ENCODE assay signal across 15 cellular contexts in genomic region chr16:11315499-11315898, GRCh38. TPM values are rescaled to one million over a fixed set of nuclear protein-coding genes. Genes with fewer than 3 reads are reported as not detected.
DNase-seq lines count a peak whose midpoint lies in the region; ATAC-seq and TF ChIP-seq lines count a peak whose summit lies in the region.
"Had no signal": no experiment of that assay in that cellular context is flagged by ENCODE, and none has a peak within 500 bp of the region (broad histone marks: within the 10 kb centered on the region; RNA-seq: fewer than 3 reads in every experiment).

No MANE protein-coding gene starts in this region.

- H3K4me3 ChIP-seq in AG04449 (ENCODE audit: low read depth, low read length) (no peak overlapping the region), HUES6 (ENCODE audit: low read depth, low read length) (peak overlapping the region; percentile 35; the same call in 1 of the 2 replicates), choroid plexus epithelial cell (ENCODE audit: low read depth, low read length) (no peak overlapping the region), mesenchymal stem cell (ENCODE audit: insufficient read depth in 1 of 2, low read depth in 1 of 2, low read length in 2 of 2) (no peak overlapping the region)
- H3K4me3 ChIP-seq: thoracic aorta had no signal

- peak overlapping the region; percentile 1 for H4K91ac ChIP-seq in mesenchymal stem cell (ENCODE audit: low read length)

- intact Hi-C loops in Right ventricle myocardium inferior (cut with DNase I), result no loop called here

- ATAC-seq in HG03457 (IDR thresholded peaks at IDR 0.05; ENCODE audit: unreplicated experiment) (no peak), Right ventricle myocardium inferior (no peak)

- H3K79me1 ChIP-seq in mesenchymal stem cell (replicated peaks; ENCODE audit: low read length, poor library complexity, severe bottlenecking), result peaks cover 2% of the 10 kb centered on the region

- DNase-seq in AG04449 (ENCODE audit: low read depth, low spot score) (no peak), choroid plexus epithelial cell (ENCODE audit: low read depth) (peak; percentile 70), mesenchymal stem cell (peak; percentile 53), GM10266 (ENCODE audit: extremely low spot score) (no peak), COR-L47 (lab: John Stamatoyannopoulos, UW) (no peak), Right ventricle myocardium inferior (ENCODE audit: missing footprints) (no peak)
- DNase-seq: activated CD4-positive, alpha-beta T cell treated with anti-CD3 and anti-CD28 coated beads, Interleukin-2, amount 10 ng/mL, durations not matched to agents 7 days and 5 days; activated effector memory CD4-positive, alpha-beta T cell treated with anti-CD3 and anti-CD28 coated beads, Interleukin-2, amount 50 U/mL, for 16 hours; BE2C; NCI-H2029; SHP77 had no signal

- peak overlapping the region; percentile 78 for H3K27ac ChIP-seq in HUES6 (ENCODE audit: low read depth, low read length)
- peak overlapping the region; percentile 91 for H3K27ac ChIP-seq in mesenchymal stem cell (ENCODE audit: low read length, poor library complexity, severe bottlenecking)
- H3K27ac ChIP-seq: neutrophil, thoracic aorta had no signal

- H2AFZ ChIP-seq in mesenchymal stem cell (ENCODE audit: low read depth, low read length), result no peak overlapping the region

- peak overlapping the region; percentile 61 for H4K8ac ChIP-seq in mesenchymal stem cell (ENCODE audit: low read length)

- peak overlapping the region; percentile 90 for H3K9ac ChIP-seq in HUES6 (ENCODE audit: low read length)
- H3K9ac ChIP-seq in mesenchymal stem cell (ENCODE audit: low read length), result no peak overlapping the region

- H3K36me3 ChIP-seq in HUES6 (ENCODE audit: control insufficient read depth, insufficient read depth, low read length) (no peaks in the 10 kb centered on the region), mesenchymal stem cell (ENCODE audit: control insufficient read depth in 1 of 2, insufficient read depth in 2 of 2, low read depth in 1 of 2, low read length in 2 of 2) (no peaks in the 10 kb centered on the region)
- H3K36me3 ChIP-seq: BE2C, neutrophil, thoracic aorta had no signal

- H3K4me1 ChIP-seq in HUES6 (ENCODE audit: control insufficient read depth, insufficient read depth, low read length), result peaks cover 51% of the 10 kb centered on the region
- peaks cover 56% of the 10 kb centered on the region for H3K4me1 ChIP-seq in mesenchymal stem cell (ENCODE audit: control insufficient read depth, insufficient read depth, low read depth, low read length)
- H3K4me1 ChIP-seq: BE2C had no signal

- POLR2A ChIA-PET in AG04449 (lab: Yijun Ruan, JAX), result no interaction called here

- H2AK5ac ChIP-seq in mesenchymal stem cell (ENCODE audit: low read length, severe bottlenecking), result peak overlapping the region; percentile 86

- peak overlapping the region; percentile 14 to 76 for H2BK12ac ChIP-seq in mesenchymal stem cell (ENCODE audit: low read length in 2 of 2)

- H3K9me3 ChIP-seq in HUES6 (ENCODE audit: control insufficient read depth, insufficient read depth, low read depth, low read length), result no peaks in the 10 kb centered on the region
- H3K9me3 ChIP-seq in mesenchymal stem cell (ENCODE audit: control insufficient read depth, low read length), result no peaks in the 10 kb centered on the region
- H3K9me3 ChIP-seq: BE2C, neutrophil, thoracic aorta had no signal

- no peak overlapping the region for H3K4ac ChIP-seq in mesenchymal stem cell (ENCODE audit: low read depth in 1 of 2, low read length in 2 of 2)

- H2BK15ac ChIP-seq in mesenchymal stem cell (ENCODE audit: low read depth, poor library complexity, severe bottlenecking), result peak overlapping the region; percentile 49

- H3K18ac ChIP-seq in mesenchymal stem cell (ENCODE audit: low read depth in 1 of 2, low read length in 2 of 2), result peak overlapping the region; percentile 13 to 63

- no peak overlapping the region for H3K14ac ChIP-seq in mesenchymal stem cell (ENCODE audit: low read length in 2 of 2)

- peak overlapping the region; percentile 9 for H2BK120ac ChIP-seq in mesenchymal stem cell (ENCODE audit: low read depth, low read length)

- 17% methylated on average over 13 of the region's 13 CpGs for WGBS in mesenchymal stem cell

- peak overlapping the region; percentile 87 for H2BK5ac ChIP-seq in mesenchymal stem cell (ENCODE audit: low read depth, low read length, poor library complexity, severe bottlenecking)

- peak; percentile 26 for TF ChIP-seq CTCF in AG04449 (IDR thresholded peaks at IDR 0.05; ENCODE audit: insufficient read depth, low read length, missing control alignments)
- peak; percentile 45 for TF ChIP-seq CTCF in choroid plexus epithelial cell (conservative IDR thresholded peaks at IDR 0.05; ENCODE audit: low read depth, low read length)
- TF ChIP-seq CTCF in GM10266 (IDR thresholded peaks at IDR 0.05; ENCODE audit: control insufficient read depth, insufficient read depth, low read depth, missing control alignments), result no peak

- CTCF ChIA-PET in AG04449 (lab: Yijun Ruan, JAX), result no interaction called here

- H3K27me3 ChIP-seq in HUES6 (ENCODE audit: control insufficient read depth, insufficient read depth, low read length) (no peaks in the 10 kb centered on the region), mesenchymal stem cell (ENCODE audit: control insufficient read depth in 1 of 2, insufficient read depth in 1 of 2, low read length in 2 of 2) (no peaks in the 10 kb centered on the region)
- H3K27me3 ChIP-seq: BE2C, neutrophil had no signal

- peak overlapping the region; percentile 20 for H3K4me2 ChIP-seq in mesenchymal stem cell (ENCODE audit: low read length, poor library complexity, severe bottlenecking)

- H3K23ac ChIP-seq in mesenchymal stem cell (ENCODE audit: low read length in 2 of 2), result no peak overlapping the region

RNA-seq across cellular contexts. Expression of gene RMI2, which starts 29.8 kb away (rescaled TPM):
- 4.6 TPM for polyA plus RNA-seq in mesenchymal stem cell (2013, experiment 1 of 2)
- polyA plus RNA-seq in mesenchymal stem cell (2013, experiment 2 of 2), result 4.4 TPM
- total RNA-seq in Right ventricle myocardium inferior, result 0.76 TPM

RNA-seq across cellular contexts. Expression of gene PRM1, which starts 34.4 kb away (rescaled TPM):
- polyA plus RNA-seq in mesenchymal stem cell (2013, experiment 1 of 2), result not detected
- not detected for polyA plus RNA-seq in mesenchymal stem cell (2013, experiment 2 of 2)
- not detected for total RNA-seq in Right ventricle myocardium inferior
- total RNA-seq: activated CD4-positive, alpha-beta T cell treated with anti-CD3 and anti-CD28 coated beads, Interleukin-2, amount 10 ng/mL, durations not matched to agents 7 days and 5 days; thoracic aorta had no signal

RNA-seq across cellular contexts. Expression of gene PRM2, which starts 39.2 kb away (rescaled TPM):
- polyA plus RNA-seq in mesenchymal stem cell (2013, experiment 1 of 2), result not detected
- not detected for polyA plus RNA-seq in mesenchymal stem cell (2013, experiment 2 of 2)
- not detected for total RNA-seq in Right ventricle myocardium inferior
- total RNA-seq: activated CD4-positive, alpha-beta T cell treated with anti-CD3 and anti-CD28 coated beads, Interleukin-2, amount 10 ng/mL, durations not matched to agents 7 days and 5 days; thoracic aorta had no signal

RNA-seq across cellular contexts. Expression of gene PRM3, which starts 42.1 kb away (rescaled TPM):
- not detected for polyA plus RNA-seq in mesenchymal stem cell (2013, experiment 1 of 2)
- polyA plus RNA-seq in mesenchymal stem cell (2013, experiment 2 of 2), result not detected
- total RNA-seq in Right ventricle myocardium inferior, result not detected
- total RNA-seq: activated CD4-positive, alpha-beta T cell treated with anti-CD3 and anti-CD28 coated beads, Interleukin-2, amount 10 ng/mL, durations not matched to agents 7 days and 5 days; thoracic aorta had no signal

RNA-seq across cellular contexts. Expression of gene TNP2, which starts 46.4 kb away (rescaled TPM):
- polyA plus RNA-seq in mesenchymal stem cell (2013, experiment 1 of 2), result not detected
- not detected for polyA plus RNA-seq in mesenchymal stem cell (2013, experiment 2 of 2)
- not detected for total RNA-seq in Right ventricle myocardium inferior
- total RNA-seq: activated CD4-positive, alpha-beta T cell treated with anti-CD3 and anti-CD28 coated beads, Interleukin-2, amount 10 ng/mL, durations not matched to agents 7 days and 5 days; thoracic aorta had no signal

Comparison
In these comparisons a context has a peak if more than half of its experiments do, and no peak if none do; other contexts are left out.
1. DNase-seq: peak in choroid plexus epithelial cell (single experiment) and mesenchymal stem cell (single experiment); none in AG04449 (single experiment), GM10266 (single experiment), COR-L47 (single experiment) and Right ventricle myocardium inferior (single experiment).